16 cellular contexts compared by ENCODE assay signal in the genomic region with DNA sequence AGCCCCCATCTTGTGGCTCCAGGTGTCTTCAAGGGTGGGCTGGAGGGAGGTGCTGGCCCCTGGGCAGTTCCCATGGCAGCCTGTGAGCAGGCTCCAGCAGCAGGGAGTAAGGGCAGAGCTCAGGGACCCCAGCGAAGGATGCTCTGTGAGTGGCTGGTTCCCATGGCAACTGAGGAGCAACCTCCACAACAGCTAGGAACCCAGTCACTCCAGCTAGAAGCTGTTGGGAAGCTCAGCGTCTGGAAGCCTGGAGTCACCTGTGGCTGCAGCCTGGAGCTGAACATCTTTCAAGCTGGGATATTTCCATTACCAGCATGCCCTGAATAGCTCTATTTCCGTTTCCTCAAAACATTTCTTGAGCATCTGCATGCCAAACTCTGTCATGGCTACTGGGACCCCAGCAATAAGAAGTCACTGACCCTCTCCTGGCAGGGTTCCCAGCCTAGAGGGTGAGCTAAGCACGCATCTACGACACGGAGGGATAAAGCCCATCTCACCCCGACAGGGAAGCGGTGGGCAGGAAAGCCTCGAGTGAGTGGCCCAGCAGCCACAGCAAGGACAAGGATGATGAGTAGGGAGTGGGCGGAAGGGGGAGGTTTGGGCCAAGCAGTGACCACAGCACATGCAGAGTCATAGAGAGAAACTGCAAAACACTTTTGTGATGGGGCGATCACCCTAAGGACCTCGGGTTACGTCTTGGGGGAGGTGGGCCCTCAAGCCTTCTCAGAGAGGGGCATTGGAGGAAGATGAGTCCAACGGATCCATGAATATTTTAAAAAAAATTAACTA.
"Had no signal": no experiment of that assay in that cellular context is flagged by ENCODE, and none has a peak within 500 bp of the region (broad histone marks: within the 10 kb centered on the region; RNA-seq: fewer than 3 reads in every experiment).

No MANE protein-coding gene starts in this region.

- H3K36me3 Mint-ChIP-seq: stimulated activated memory B cell treated with anti-CD40 and anti-IgM and Interleukin-4, amounts not matched to agents 10 μg/mL and 1 μg/mL and 100 μg/mL, for 72 hours had no signal

- H3K4me3 Mint-ChIP-seq: activated naive CD4-positive, alpha-beta T cell treated with anti-CD3 and anti-CD28 coated beads, Interleukin-2, amount 50 U/mL, for 24 hours; naive B cell; stimulated activated memory B cell treated with anti-CD40 and anti-IgM and Interleukin-4, amounts not matched to agents 10 μg/mL and 1 μg/mL and 100 μg/mL, for 72 hours; T-cell had no signal

- H3K4me3 ChIP-seq: breast epithelium, lung, prostate gland, right lobe of liver, spleen, tibial nerve had no signal

- H3K4me1 Mint-ChIP-seq: activated naive CD4-positive, alpha-beta T cell treated with anti-CD3 and anti-CD28 coated beads, Interleukin-2, amount 50 U/mL, for 24 hours; T-cell had no signal

- ATAC-seq: esophagus mucosa; right lobe of liver; stimulated activated memory B cell treated with anti-CD40 and anti-IgM and Interleukin-4, amounts not matched to agents 10 μg/mL and 1 μg/mL and 100 μg/mL, for 72 hours; T-cell had no signal

- H3K27ac Mint-ChIP-seq: activated naive CD4-positive, alpha-beta T cell treated with anti-CD3 and anti-CD28 coated beads, Interleukin-2, amount 50 U/mL, for 24 hours; naive B cell; stimulated activated memory B cell treated with anti-CD40 and anti-IgM and Interleukin-4, amounts not matched to agents 10 μg/mL and 1 μg/mL and 100 μg/mL, for 72 hours; T-cell had no signal

- H3K27me3 Mint-ChIP-seq: activated naive CD4-positive, alpha-beta T cell treated with anti-CD3 and anti-CD28 coated beads, Interleukin-2, amount 50 U/mL, for 24 hours; naive B cell; stimulated activated memory B cell treated with anti-CD40 and anti-IgM and Interleukin-4, amounts not matched to agents 10 μg/mL and 1 μg/mL and 100 μg/mL, for 72 hours; T-cell had no signal

- DNase-seq: activated CD4-positive, alpha-beta T cell treated with anti-CD3 and anti-CD28 coated beads for 48 hours; activated T-cell treated with anti-CD3 and anti-CD28 coated beads for 4 hours; amygdala; midbrain; naive B cell; right lobe of liver; spleen; stimulated activated CD4-positive, alpha-beta T cell treated with anti-CD3 and anti-CD28 coated beads, Interleukin-1b, Interleukin-23, amount 100 ng/mL, for 48 hours; T-cell had no signal

- H3K9me3 Mint-ChIP-seq: activated naive CD4-positive, alpha-beta T cell treated with anti-CD3 and anti-CD28 coated beads, Interleukin-2, amount 50 U/mL, for 24 hours; stimulated activated memory B cell treated with anti-CD40 and anti-IgM and Interleukin-4, amounts not matched to agents 10 μg/mL and 1 μg/mL and 100 μg/mL, for 72 hours; T-cell had no signal
